ENCODE assay signal across 7 cellular contexts in the genomic region with DNA sequence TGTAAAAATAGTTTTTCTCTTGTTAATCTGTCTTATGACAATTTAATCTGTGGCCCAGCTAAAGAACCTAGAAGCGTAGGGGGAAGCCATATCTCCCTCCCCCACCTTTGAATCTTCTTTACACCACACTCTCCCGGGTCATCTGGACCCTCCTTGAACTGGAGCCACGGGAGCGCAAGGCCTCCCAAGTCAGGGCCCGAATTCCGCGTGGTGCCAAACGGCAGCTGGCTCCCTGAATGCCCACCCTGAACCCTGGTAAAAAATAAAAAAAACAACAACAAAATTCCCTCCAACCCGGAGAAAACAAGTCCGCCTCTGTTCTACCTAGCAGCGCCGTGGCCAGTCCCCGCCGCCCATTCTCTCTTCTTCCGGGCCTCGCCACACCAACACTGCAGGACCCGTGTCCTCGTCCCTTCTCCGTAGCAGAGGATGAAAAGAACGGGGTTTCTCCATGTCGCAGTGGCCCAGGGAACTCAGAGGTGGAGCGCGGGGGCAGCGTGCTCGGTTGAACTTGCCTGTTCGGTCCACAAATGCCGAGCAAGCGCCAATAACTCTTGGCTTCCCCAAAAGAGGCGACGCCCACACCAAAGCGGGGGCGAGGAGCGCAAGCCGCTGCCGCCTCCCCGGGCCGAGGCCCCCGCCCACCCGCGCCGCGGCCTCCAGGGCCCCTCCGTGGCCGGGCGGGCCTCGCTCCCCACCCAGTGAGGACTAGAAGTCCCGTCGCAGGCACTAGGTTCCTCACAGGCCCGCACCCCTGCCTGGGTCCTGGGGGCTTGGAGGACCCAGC.
DNase-seq lines count a peak whose midpoint lies in the region; ATAC-seq and TF ChIP-seq lines count a peak whose summit lies in the region.

No MANE protein-coding gene starts in this region.

- peak; percentile 30 for TF ChIP-seq POLR2A in GM18505 (IDR thresholded peaks at IDR 0.05; ENCODE audit: borderline replicate concordance, extremely low read depth, insufficient read depth, insufficient read length)

- no peak for TF ChIP-seq CTCF in WI38 (IDR thresholded peaks at IDR 0.05; ENCODE audit: low read depth, low read length)

- ATAC-seq in GM18505 (IDR thresholded peaks at IDR 0.05; ENCODE audit: unreplicated experiment) (peak; percentile 75), HG02642 (IDR thresholded peaks at IDR 0.05; ENCODE audit: poor library complexity, unreplicated experiment) (peak; percentile 76)
- ATAC-seq in central memory CD8-positive, alpha-beta T cell (replicated peaks; ENCODE audit: extremely low read depth, poor library complexity, severe bottlenecking) = peak; percentile 60

- no peaks in the 10 kb centered on the region for H3K9me3 Mint-ChIP-seq in central memory CD8-positive, alpha-beta T cell

- H3K4me3 ChIP-seq in WI38 (ENCODE audit: low read depth, low read length) = peak overlapping the region; percentile 82

- no peaks in the 10 kb centered on the region for H3K36me3 Mint-ChIP-seq in central memory CD8-positive, alpha-beta T cell (ENCODE audit: insufficient read depth)

- H3K27ac Mint-ChIP-seq in central memory CD8-positive, alpha-beta T cell (ENCODE audit: low read depth) = peak overlapping the region; percentile 83

- DNase-seq in NCI-H146 (lab: John Stamatoyannopoulos, UW) = peak; percentile 74
- peak; percentile 16 to 24 for DNase-seq in central memory CD8-positive, alpha-beta T cell (ENCODE audit: low spot score in 2 of 2)
- DNase-seq in kidney glomerular epithelial cell (lab: John Stamatoyannopoulos, UW) = peak; percentile 44
- peak; percentile 45 to 52 for DNase-seq in stimulated activated CD4-positive, alpha-beta T cell treated with anti-CD3 and anti-CD28 coated beads, Interleukin-1b, Interleukin-23, amount 100 ng/mL, for 4 hours (ENCODE audit: low read depth in 2 of 2)

- H3K4me1 Mint-ChIP-seq in central memory CD8-positive, alpha-beta T cell = peaks cover 16% of the 10 kb centered on the region

- H3K4me3 Mint-ChIP-seq in central memory CD8-positive, alpha-beta T cell = peak overlapping the region; percentile 80

- H3K27me3 Mint-ChIP-seq in central memory CD8-positive, alpha-beta T cell = no peaks in the 10 kb centered on the region

Comparison
In these comparisons a context has a peak if more than half of its experiments do, and no peak if none do; other contexts are left out.
1. Peak in every context shown above with its lines: DNase-seq, ATAC-seq and H3K4me3 ChIP-seq.
2. DNase-seq: peak in every context shown above with its lines; median percentile 74 in NCI-H146; 48 in stimulated activated CD4-positive, alpha-beta T cell treated with anti-CD3 and anti-CD28 coated beads, Interleukin-1b, Interleukin-23, amount 100 ng/mL, for 4 hours; 44 in kidney glomerular epithelial cell; 20 in central memory CD8-positive, alpha-beta T cell.